Comparison of ENCODE assay signal across 22 cellular contexts in genomic region chr9:70389188-70389587, GRCh38. TPM values are rescaled to one million over a fixed set of nuclear protein-coding genes. Genes with fewer than 3 reads are reported as not detected.
DNase-seq lines count a peak whose midpoint lies in the region; ATAC-seq and TF ChIP-seq lines count a peak whose summit lies in the region.
"Had no signal": no experiment of that assay in that cellular context is flagged by ENCODE, and none has a peak within 500 bp of the region (broad histone marks: within the 10 kb centered on the region; RNA-seq: fewer than 3 reads in every experiment).

No MANE protein-coding gene starts in this region.

- peaks cover 51 to 67% of the 10 kb centered on the region in 2 donors for H3K4me1 Mint-ChIP-seq in effector memory CD8-positive, alpha-beta T cell (ENCODE audit: low read depth in 2 of 2)
- H3K4me1 Mint-ChIP-seq: mesothelial cell of epicardium had no signal

- H3K27ac ChIP-seq in right atrium auricular region, result peak overlapping the region; percentile 53 to 56
- peak overlapping the region; percentile 61 for H3K27ac ChIP-seq in psoas muscle
- H3K27ac ChIP-seq: BLaER1 treated with 17β-estradiol and CSF1 and Interleukin-3, amounts not matched to agents 10 nM and 100 nM; epithelial cell of prostate had no signal

- no peaks in the 10 kb centered on the region for H3K9me3 ChIP-seq in right atrium auricular region
- H3K9me3 ChIP-seq in psoas muscle, result no peaks in the 10 kb centered on the region
- H3K9me3 ChIP-seq in MG63, result no peaks in the 10 kb centered on the region
- H3K9me3 ChIP-seq: BLaER1 treated with 17β-estradiol and CSF1 and Interleukin-3, amounts not matched to agents 10 nM and 100 nM had no signal

- H3K27me3 Mint-ChIP-seq in effector memory CD8-positive, alpha-beta T cell, result no peaks in the 10 kb centered on the region
- H3K27me3 Mint-ChIP-seq: activated B cell treated with CpG ODN at 0.5 μM for 24 hours; activated CD4-positive, alpha-beta memory T cell treated with anti-CD3 and anti-CD28 coated beads for 36 hours; activated naive CD4-positive, alpha-beta T cell treated with anti-CD3 and anti-CD28 coated beads, Interleukin-2, amount 10 ng/mL, durations not matched to agents 7 days and 5 days; natural killer cell treated with Interleukin-12 subunit alpha and Interleukin-12 subunit beta and Interleukin-15 and Interleukin-18, amount 100 ng/mL, for 72 hours had no signal

- intact Hi-C loops in left cardiac atrium (cut with DNase I) (no loop called here), psoas muscle (cut with DNase I) (no loop called here)

- H3K36me3 ChIP-seq in right atrium auricular region (peaks cover 23% of the 10 kb centered on the region), psoas muscle (ENCODE audit: insufficient read depth in 1 of 2, low read depth in 1 of 2) (peaks cover 0 to 19% of the 10 kb centered on the region in 2 donors), MG63 (no peaks in the 10 kb centered on the region)

- TF ChIP-seq CTCF in right atrium auricular region (IDR thresholded peaks at IDR 0.05) (no peak), psoas muscle (IDR thresholded peaks at IDR 0.05) (no peak)

- ATAC-seq in left cardiac atrium (no peak), psoas muscle (no peak)
- no peak for ATAC-seq in effector memory CD8-positive, alpha-beta T cell (replicated peaks)
- ATAC-seq: natural killer cell treated with Interleukin-12 subunit alpha and Interleukin-12 subunit beta and Interleukin-15 and Interleukin-18, amount 100 ng/mL, for 72 hours had no signal

- no peak for DNase-seq in right atrium auricular region (ENCODE audit: low spot score)
- no peak for DNase-seq in left cardiac atrium
- DNase-seq in effector memory CD8-positive, alpha-beta T cell, result no peak
- no peak for DNase-seq in psoas muscle
- no peak for DNase-seq in MG63
- no peak for DNase-seq in SIG-M5 treated with dmso at 0.1 percent for 504 hours (lab: John Stamatoyannopoulos, UW; ENCODE audit: unreplicated experiment)
- DNase-seq in NCI-H2171 (lab: John Stamatoyannopoulos, UW), result no peak
- DNase-seq: activated B cell treated with CpG ODN at 0.5 μM for 24 hours; activated CD4-positive, alpha-beta memory T cell treated with anti-CD3 and anti-CD28 coated beads for 36 hours; activated naive CD4-positive, alpha-beta T cell treated with anti-CD3 and anti-CD28 coated beads, Interleukin-2, amount 10 ng/mL, durations not matched to agents 7 days and 5 days; Calu3; cerebellar nuclear complex; GOT3; NCI-H1417; NCI-H2107; NCI-H446 treated with DMSO at 0.1 percent for 48 hours; stimulated activated CD4-positive, alpha-beta T cell treated with anti-CD3 and anti-CD28 coated beads, Interleukin-1b, Interleukin-23, amount 100 ng/mL, for 48 hours; T-helper 9 cell had no signal

- peak overlapping the region in 1 of 2 donors; percentile 48 for H3K4me3 Mint-ChIP-seq in effector memory CD8-positive, alpha-beta T cell
- H3K4me3 Mint-ChIP-seq: activated B cell treated with CpG ODN at 0.5 μM for 24 hours; activated CD4-positive, alpha-beta memory T cell treated with anti-CD3 and anti-CD28 coated beads for 36 hours; activated naive CD4-positive, alpha-beta T cell treated with anti-CD3 and anti-CD28 coated beads, Interleukin-2, amount 10 ng/mL, durations not matched to agents 7 days and 5 days; mesothelial cell of epicardium; natural killer cell treated with Interleukin-12 subunit alpha and Interleukin-12 subunit beta and Interleukin-15 and Interleukin-18, amount 100 ng/mL, for 72 hours had no signal

- peaks cover 49% of the 10 kb centered on the region for H3K36me3 Mint-ChIP-seq in effector memory CD8-positive, alpha-beta T cell (ENCODE audit: insufficient read depth)
- H3K36me3 Mint-ChIP-seq: mesothelial cell of epicardium had no signal

- H3K4me3 ChIP-seq in right atrium auricular region (no peak overlapping the region), psoas muscle (no peak overlapping the region), MG63 (no peak overlapping the region)
- H3K4me3 ChIP-seq: BLaER1 treated with 17β-estradiol and CSF1 and Interleukin-3, amounts not matched to agents 10 nM and 100 nM had no signal

- WGBS in psoas muscle, 3 donors, result 54 to 63% (median 63%) methylated on average over 3 of the region's 3 CpGs

- H3K27ac Mint-ChIP-seq in effector memory CD8-positive, alpha-beta T cell, result peak overlapping the region; percentile 27 to 78
- H3K27ac Mint-ChIP-seq: activated B cell treated with CpG ODN at 0.5 μM for 24 hours; activated CD4-positive, alpha-beta memory T cell treated with anti-CD3 and anti-CD28 coated beads for 36 hours; activated naive CD4-positive, alpha-beta T cell treated with anti-CD3 and anti-CD28 coated beads, Interleukin-2, amount 10 ng/mL, durations not matched to agents 7 days and 5 days; mesothelial cell of epicardium had no signal

- no peaks in the 10 kb centered on the region for H3K9me3 Mint-ChIP-seq in effector memory CD8-positive, alpha-beta T cell
- H3K9me3 Mint-ChIP-seq: activated B cell treated with CpG ODN at 0.5 μM for 24 hours; activated CD4-positive, alpha-beta memory T cell treated with anti-CD3 and anti-CD28 coated beads for 36 hours; activated naive CD4-positive, alpha-beta T cell treated with anti-CD3 and anti-CD28 coated beads, Interleukin-2, amount 10 ng/mL, durations not matched to agents 7 days and 5 days; mesothelial cell of epicardium; natural killer cell treated with Interleukin-12 subunit alpha and Interleukin-12 subunit beta and Interleukin-15 and Interleukin-18, amount 100 ng/mL, for 72 hours had no signal

- H3K27me3 ChIP-seq in right atrium auricular region (no peaks in the 10 kb centered on the region), psoas muscle (ENCODE audit: insufficient read depth in 3 of 3, low read length in 2 of 3) (no peaks in the 10 kb centered on the region), MG63 (no peaks in the 10 kb centered on the region)
- H3K27me3 ChIP-seq: BLaER1 treated with 17β-estradiol and CSF1 and Interleukin-3, amounts not matched to agents 10 nM and 100 nM had no signal

- peaks cover 0 to 81% of the 10 kb centered on the region in 2 donors for H3K4me1 ChIP-seq in right atrium auricular region
- H3K4me1 ChIP-seq in psoas muscle, result peaks cover 87% of the 10 kb centered on the region

RNA-seq across cellular contexts. Expression of gene KLF9, which starts 25.3 kb away (rescaled TPM):
- total RNA-seq in right atrium auricular region (10 to 100 TPM; 74.1 to 76.7 TPM), left cardiac atrium (10 to 100 TPM; 56.2 to 78.9 TPM), psoas muscle (100 to 1,000 TPM in 2 of 4 donors, 10 to 100 TPM in 2; 29.5 to 178 (median 94.7) TPM)
- polyA plus RNA-seq in psoas muscle, result 10 to 100 TPM; 34.1 to 87.0 (median 64.4) TPM
- 2.1 and 5.5 TPM in 2 replicates for total RNA-seq in MG63 (2014; rRNA removed; shearing (Covaris generic); ENCODE audit: low replicate concordance)
